Comparison of ENCODE assay signal across 8 cellular contexts in the genomic region with DNA sequence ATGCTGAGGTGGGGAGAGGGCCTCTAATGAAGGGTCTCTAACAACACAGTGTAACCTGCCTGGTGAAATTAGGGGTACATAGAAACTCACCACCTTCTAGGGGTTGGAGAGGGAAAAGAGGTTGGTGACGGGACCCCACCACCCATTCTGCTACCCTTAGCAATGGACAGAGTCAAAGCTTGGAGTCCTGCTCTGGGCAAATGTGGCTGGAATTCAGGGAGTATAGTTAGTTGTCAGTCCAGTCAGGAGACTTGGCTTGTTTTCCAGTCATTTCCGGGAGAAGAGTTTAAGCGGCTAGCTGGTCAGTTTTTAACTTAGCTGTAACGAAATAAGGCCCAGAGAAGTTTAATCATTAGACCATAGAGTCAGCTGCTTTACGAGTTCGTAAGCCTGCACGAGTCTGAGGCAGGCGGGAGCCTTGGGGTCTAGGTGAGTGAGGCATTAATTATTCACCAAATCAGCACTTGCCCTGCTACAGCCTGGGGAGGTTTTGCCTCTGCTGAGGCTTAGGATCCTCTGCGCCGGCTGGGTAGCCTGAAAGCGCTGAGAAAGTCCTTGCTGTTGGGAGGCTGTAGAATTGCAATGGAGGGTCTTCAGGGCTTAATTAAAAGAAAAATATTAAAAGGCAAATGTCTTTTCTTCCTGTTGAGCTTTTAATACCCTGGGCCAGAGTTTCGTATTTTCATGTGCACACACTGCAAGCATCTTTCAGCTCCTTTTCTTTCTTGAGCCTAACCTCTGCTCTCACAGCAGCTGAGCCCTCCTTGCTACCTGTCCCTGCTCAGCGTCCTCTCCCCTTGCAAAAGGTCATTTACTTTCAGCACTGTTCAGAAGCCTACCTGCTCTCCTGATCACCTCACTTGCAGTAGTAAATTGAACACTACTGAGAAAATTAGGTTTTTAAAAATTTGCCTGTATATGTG. TPM values are rescaled to one million over a fixed set of nuclear protein-coding genes. Genes with fewer than 3 reads are reported as not detected.
A peak's percentile ranks its signal among the peaks of the same experiment; 100 is the strongest.
DNase-seq lines count a peak whose midpoint lies in the region; ATAC-seq and TF ChIP-seq lines count a peak whose summit lies in the region.

No MANE protein-coding gene starts in this region.

- H3K4me3 ChIP-seq in HUES6 (ENCODE audit: low read depth, low read length) = peak overlapping the region; percentile 79
- no peak overlapping the region for H3K4me3 ChIP-seq in fibroblast of lung (replicated peaks in 1 of 4; ENCODE audit: control extremely low read depth in 1 of 4, insufficient read depth in 1 of 4, low read depth in 3 of 4, low read length in 4 of 4)
- H3K4me3 ChIP-seq in psoas muscle = peak overlapping the region; percentile 68

- H3K79me2 ChIP-seq in fibroblast of lung (ENCODE audit: control insufficient read depth, insufficient read depth, low read length) = peaks cover 26% of the 10 kb centered on the region

- H4K20me1 ChIP-seq in fibroblast of lung (ENCODE audit: control insufficient read depth, extremely low read depth, insufficient read depth, low read length) = no peaks in the 10 kb centered on the region

- intact Hi-C loops in psoas muscle (cut with DNase I) = loop anchor here in 1 of 2 donors (5.0 kb wide), 1 partner anchor 93 kb away; no protein-coding TSS in a partner anchor

- H3K4me2 ChIP-seq in fibroblast of lung (ENCODE audit: extremely low read depth, insufficient read depth, low read length) = no peak overlapping the region

- H3K9me3 ChIP-seq in HUES6 (ENCODE audit: control insufficient read depth, insufficient read depth, low read depth, low read length) (no peaks in the 10 kb centered on the region), fibroblast of lung (ENCODE audit: control insufficient read depth, insufficient read depth, low read depth, low read length) (no peaks in the 10 kb centered on the region), psoas muscle (no peaks in the 10 kb centered on the region)

- H3K36me3 ChIP-seq in HUES6 (ENCODE audit: control insufficient read depth, insufficient read depth, low read length) (peaks cover 2% of the 10 kb centered on the region; the same call in 1 of the 2 replicates), fibroblast of lung (ENCODE audit: control insufficient read depth, insufficient read depth, low read length) (no peaks in the 10 kb centered on the region), psoas muscle (ENCODE audit: insufficient read depth in 1 of 2, low read depth in 1 of 2) (no peaks in the 10 kb centered on the region)

- H3K4me1 ChIP-seq in HUES6 (ENCODE audit: control insufficient read depth, insufficient read depth, low read length) = peaks cover 28% of the 10 kb centered on the region
- peaks cover 2% of the 10 kb centered on the region for H3K4me1 ChIP-seq in fibroblast of lung (ENCODE audit: control insufficient read depth, extremely low read depth, insufficient read depth, low read length)
- H3K4me1 ChIP-seq in psoas muscle = peaks cover 3% of the 10 kb centered on the region

- WGBS in psoas muscle, 3 donors = 48 to 53% (median 51%) methylated on average over 13 of the region's 13 CpGs

- peak; percentile 62 to 84 for DNase-seq in fibroblast of lung (ENCODE audit: low read depth in 2 of 2)
- DNase-seq in psoas muscle = no peak
- DNase-seq in central memory CD4-positive, alpha-beta T cell = no peak
- no peak for DNase-seq in NK-92 treated with Interleukin-12 subunit alpha and Interleukin-12 subunit beta, amount 100 ng/mL, for 24 hours (lab: John Stamatoyannopoulos, UW)
- no peak for DNase-seq in DMS153 (lab: John Stamatoyannopoulos, UW)
- no peak for DNase-seq in effector CD4-positive, alpha-beta T cell

- TF ChIP-seq CTCF in fibroblast of lung (conservative IDR thresholded peaks at IDR 0.05 in 1 of 2, IDR thresholded peaks at IDR 0.05 in 1 of 2; ENCODE audit: low read depth in 1 of 2, low read length in 2 of 2) (no peak), psoas muscle (IDR thresholded peaks at IDR 0.05) (no peak)

- H3K9ac ChIP-seq in HUES6 (ENCODE audit: low read length) (no peak overlapping the region), fibroblast of lung (ENCODE audit: insufficient read depth, low read length) (no peak overlapping the region)

- H2AFZ ChIP-seq in fibroblast of lung (ENCODE audit: low read length) = no peak overlapping the region

- ATAC-seq in GM18508 (IDR thresholded peaks at IDR 0.05; ENCODE audit: insufficient read depth, unreplicated experiment) (peak; percentile 64), psoas muscle (no peak)

- H3K27ac ChIP-seq in HUES6 (ENCODE audit: low read depth, low read length) = no peak overlapping the region
- H3K27ac ChIP-seq in fibroblast of lung (ENCODE audit: insufficient read depth, low read length) = no peak overlapping the region
- H3K27ac ChIP-seq in psoas muscle = no peak overlapping the region

- H3K27me3 ChIP-seq in HUES6 (ENCODE audit: control insufficient read depth, insufficient read depth, low read length) = peaks cover 71% of the 10 kb centered on the region
- no peaks in the 10 kb centered on the region for H3K27me3 ChIP-seq in fibroblast of lung (ENCODE audit: control insufficient read depth, insufficient read depth, low read length)
- peaks cover 0 to 57% (median 9%) of the 10 kb centered on the region in 3 donors for H3K27me3 ChIP-seq in psoas muscle (ENCODE audit: insufficient read depth in 3 of 3, low read length in 2 of 3)

RNA-seq across cellular contexts. Expression of a gene that starts 1.5 kb away (rescaled TPM):
- total RNA-seq in fibroblast of lung = 440 and 516 TPM in 2 replicates
- polyA plus RNA-seq in fibroblast of lung = 136 and 428 TPM in 2 replicates
- polyA plus RNA-seq in fibroblast of lung (2012) = 196 and 578 TPM in 2 replicates
- 977 and 1,802 TPM in 2 replicates for polyA minus RNA-seq in fibroblast of lung (ENCODE audit: low replicate concordance)
- total RNA-seq in psoas muscle = 10 to 100 TPM; 23.7 to 43.6 (median 26.4) TPM
- 10 to 100 TPM; 17.0 to 45.9 (median 25.8) TPM for polyA plus RNA-seq in psoas muscle

Comparison
In these comparisons a context has a peak if more than half of its experiments do, and no peak if none do; other contexts are left out.
1. H3K4me3 ChIP-seq: peak in HUES6 (single experiment) and psoas muscle (single experiment); none in fibroblast of lung (0 of 4).
2. DNase-seq: peak in fibroblast of lung (2 of 2); none in psoas muscle (0 of 2), central memory CD4-positive, alpha-beta T cell (single experiment), NK-92 treated with Interleukin-12 subunit alpha and Interleukin-12 subunit beta, amount 100 ng/mL, for 24 hours (single experiment), DMS153 (single experiment) and effector CD4-positive, alpha-beta T cell (single experiment).